ENCODE assay signal across 15 cellular contexts in genomic region chr7:94345907-94346306, GRCh38. TPM values are rescaled to one million over a fixed set of nuclear protein-coding genes. Genes with fewer than 3 reads are reported as not detected.
DNase-seq lines count a peak whose midpoint lies in the region; ATAC-seq and TF ChIP-seq lines count a peak whose summit lies in the region.
"Had no signal": no experiment of that assay in that cellular context is flagged by ENCODE, and none has a peak within 500 bp of the region (broad histone marks: within the 10 kb centered on the region; RNA-seq: fewer than 3 reads in every experiment).

No MANE protein-coding gene starts in this region.

- H3K9me1 ChIP-seq in IMR-90 (ENCODE audit: insufficient read depth, low read length) = peaks cover 11% of the 10 kb centered on the region

- H3K27ac Mint-ChIP-seq in chondrocyte (ENCODE audit: unreplicated experiment) = peak overlapping the region; percentile 25
- peak overlapping the region; percentile 96 for H3K27ac Mint-ChIP-seq in osteocyte (ENCODE audit: unreplicated experiment)
- H3K27ac Mint-ChIP-seq: CD4-positive, alpha-beta T cell had no signal

- H3K14ac ChIP-seq in IMR-90 (replicated peaks; ENCODE audit: low read depth, low read length) = peak overlapping the region; percentile 30

- TF ChIP-seq CTCF in IMR-90 (conservative IDR thresholded peaks at IDR 0.05; ENCODE audit: low read depth, low read length) = no peak
- TF ChIP-seq CTCF in chondrocyte (IDR thresholded peaks at IDR 0.05) = no peak
- no peak for TF ChIP-seq CTCF in osteocyte (IDR thresholded peaks at IDR 0.05)

- H3K9me2 ChIP-seq in GM23248 (ENCODE audit: insufficient read depth) = no peaks in the 10 kb centered on the region

- intact Hi-C loops in IMR-90 (cut with micrococcal nuclease) = loop anchor here (5.0 kb wide), 1 partner anchor 46 kb away; the partner anchor contains the start of gene COL1A2

- H3K4me3 ChIP-seq in GM23248 = no peak overlapping the region
- H3K4me3 ChIP-seq in IMR-90 (ENCODE audit: insufficient read depth, low read depth, low read length) = no peak overlapping the region
- H3K4me3 ChIP-seq: BLaER1 treated with 17β-estradiol and CSF1 and Interleukin-3, amounts not matched to agents 10 nM and 100 nM; HAP-1 had no signal

- no peak for TF ChIP-seq POLR2A in IMR-90 (IDR thresholded peaks at IDR 0.05; ENCODE audit: low read depth, low read length)

- H3K4ac ChIP-seq in IMR-90 (ENCODE audit: low read depth, low read length) = peak overlapping the region; percentile 89

- no peak overlapping the region; the same call in 1 of the 2 replicates for H3K27ac ChIP-seq in GM23248
- H3K27ac ChIP-seq in IMR-90 (ENCODE audit: insufficient read depth, low read length) = no peak overlapping the region
- H3K27ac ChIP-seq: BLaER1 treated with 17β-estradiol and CSF1 and Interleukin-3, amounts not matched to agents 10 nM and 100 nM had no signal

- ATAC-seq in IMR-90 (ENCODE audit: low read depth) = no peak
- ATAC-seq in left lobe of liver = no peak

- no peak overlapping the region for H2BK5ac ChIP-seq in IMR-90 (ENCODE audit: low read depth, low read length, poor library complexity, severe bottlenecking)

- no TSS peak for BruUV-seq in IMR-90 (replicated peaks; lab: Mats Ljungman, UMichigan)

- H3K18ac ChIP-seq in IMR-90 (ENCODE audit: low read depth, low read length) = no peak overlapping the region

- TF ChIP-seq RAD21 in IMR-90 (IDR thresholded peaks at IDR 0.05; ENCODE audit: low read length) = no peak

- in situ Hi-C loops in GM23248 (cut with MboI) = no loop called here
- in situ Hi-C loops in IMR-90 (cut with MboI; ENCODE audit: low sequenced_read_pairs) = no loop called here

- H3K9me3 ChIP-seq in GM23248 (ENCODE audit: low read depth) (no peaks in the 10 kb centered on the region), IMR-90 (ENCODE audit: control insufficient read depth, insufficient read depth, low read length) (no peaks in the 10 kb centered on the region)
- H3K9me3 ChIP-seq: BLaER1 treated with 17β-estradiol and CSF1 and Interleukin-3, amounts not matched to agents 10 nM and 100 nM; HAP-1 had no signal

- POLR2A ChIA-PET in IMR-90 (lab: Charles Lee; ENCODE audit: unreplicated experiment) = interaction anchor here (0.7 kb wide), 1 partner anchor 48 kb away, joined by 3 read pairs; the partner anchor contains the start of gene COL1A2

- H3K4me3 Mint-ChIP-seq in chondrocyte (ENCODE audit: unreplicated experiment) = no peak overlapping the region
- H3K4me3 Mint-ChIP-seq in osteocyte (ENCODE audit: unreplicated experiment) = no peak overlapping the region
- H3K4me3 Mint-ChIP-seq: CD4-positive, alpha-beta T cell had no signal

- H2AK5ac ChIP-seq in IMR-90 (ENCODE audit: low read depth, low read length) = peak overlapping the region; percentile 94

- H2BK20ac ChIP-seq in IMR-90 (ENCODE audit: low read depth, low read length) = peak overlapping the region; percentile 75

- H4K20me1 ChIP-seq in GM23248 (ENCODE audit: insufficient read depth) (no peaks in the 10 kb centered on the region), IMR-90 (ENCODE audit: insufficient read depth, low read length) (no peaks in the 10 kb centered on the region)
- H4K20me1 ChIP-seq: BLaER1 treated with 17β-estradiol and CSF1 and Interleukin-3, amounts not matched to agents 10 nM and 100 nM had no signal

- no peak overlapping the region for H3K56ac ChIP-seq in IMR-90 (ENCODE audit: extremely low read depth, insufficient read depth, low read length)

- no peak overlapping the region for H2AK9ac ChIP-seq in IMR-90 (replicated peaks; ENCODE audit: low read depth, low read length, poor library complexity)

- H3K9me3 Mint-ChIP-seq in chondrocyte (ENCODE audit: low read depth) (no peaks in the 10 kb centered on the region), osteocyte (ENCODE audit: unreplicated experiment) (peaks cover 4% of the 10 kb centered on the region)
- H3K9me3 Mint-ChIP-seq: CD4-positive, alpha-beta T cell had no signal

- no peak overlapping the region for H4K8ac ChIP-seq in IMR-90 (ENCODE audit: low read depth in 2 of 2, low read length in 2 of 2)

- peak overlapping the region; percentile 98 for H2BK15ac ChIP-seq in IMR-90 (ENCODE audit: low read depth, low read length)

- H3K79me2 ChIP-seq in GM23248 (ENCODE audit: insufficient read depth) = peaks cover 30% of the 10 kb centered on the region

- H2AFZ ChIP-seq in GM23248 = no peak overlapping the region
- H2AFZ ChIP-seq in IMR-90 (replicated peaks; ENCODE audit: low read length, poor library complexity) = no peak overlapping the region

- CTCF ChIA-PET in IMR-90 (lab: Yijun Ruan, JAX) = no interaction called here

- peak overlapping the region; percentile 42 for H3K4me2 ChIP-seq in GM23248 (ENCODE audit: unreplicated experiment)
- H3K4me2 ChIP-seq in IMR-90 (ENCODE audit: low read depth, low read length) = no peak overlapping the region
- H3K4me2 ChIP-seq: BLaER1 treated with 17β-estradiol and CSF1 and Interleukin-3, amounts not matched to agents 10 nM and 100 nM had no signal

- DNase-seq in GM23248 = no peak
- no peak for DNase-seq in IMR-90
- no peak for DNase-seq in chondrocyte (ENCODE audit: low spot score)
- no peak for DNase-seq in osteocyte (ENCODE audit: extremely low spot score, unreplicated experiment)
- DNase-seq in epidermal melanocyte (ENCODE audit: insufficient read length, low spot score) = no peak
- DNase-seq in left lobe of liver (ENCODE audit: low spot score) = no peak
- no peak for DNase-seq in NOMO-1 (lab: John Stamatoyannopoulos, UW; ENCODE audit: unreplicated experiment in 2 of 2)
- DNase-seq: ACHN; Calu3; CD4-positive, alpha-beta T cell; DMS153; DMS79 treated with DMSO at 0.1 percent for 48 hours; EL had no signal

- H4K91ac ChIP-seq in IMR-90 (ENCODE audit: insufficient read depth, low read depth, low read length) = peak overlapping the region; percentile 29

- H3K9ac ChIP-seq in GM23248 = no peak overlapping the region
- no peak overlapping the region for H3K9ac ChIP-seq in IMR-90 (ENCODE audit: low read depth, low read length)
- H3K9ac ChIP-seq: BLaER1 treated with 17β-estradiol and CSF1 and Interleukin-3, amounts not matched to agents 10 nM and 100 nM had no signal

- peak overlapping the region; percentile 70 for H3K23ac ChIP-seq in IMR-90 (ENCODE audit: low read depth, low read length)

- H3K27me3 Mint-ChIP-seq in chondrocyte (ENCODE audit: low read depth) (no peaks in the 10 kb centered on the region), osteocyte (ENCODE audit: unreplicated experiment) (no peaks in the 10 kb centered on the region)

- peaks cover 7 to 18% of the 10 kb centered on the region in 2 experiments; a peak in 3 of 4 replicates for H3K79me1 ChIP-seq in IMR-90 (ENCODE audit: low read depth in 1 of 2, low read length in 2 of 2)

- H3K36me3 ChIP-seq in GM23248 (ENCODE audit: low read depth) (no peaks in the 10 kb centered on the region), IMR-90 (ENCODE audit: control insufficient read depth, insufficient read depth, low read length) (no peaks in the 10 kb centered on the region)
- H3K36me3 ChIP-seq: BLaER1 treated with 17β-estradiol and CSF1 and Interleukin-3, amounts not matched to agents 10 nM and 100 nM; HAP-1 had no signal

- H3K36me3 Mint-ChIP-seq in chondrocyte (ENCODE audit: low read depth) = no peaks in the 10 kb centered on the region
- peaks cover 3% of the 10 kb centered on the region for H3K36me3 Mint-ChIP-seq in osteocyte (ENCODE audit: unreplicated experiment)

- no peaks in the 10 kb centered on the region for H3K27me3 ChIP-seq in GM23248 (replicated peaks; ENCODE audit: insufficient read depth)
- H3K27me3 ChIP-seq in IMR-90 (ENCODE audit: control insufficient read depth, insufficient read depth, low read length) = no peaks in the 10 kb centered on the region
- H3K27me3 ChIP-seq: BLaER1 treated with 17β-estradiol and CSF1 and Interleukin-3, amounts not matched to agents 10 nM and 100 nM had no signal

- H4K5ac ChIP-seq in IMR-90 (ENCODE audit: low read depth, low read length) = peak overlapping the region; percentile 77; the same call in 1 of the 2 replicates

- peak overlapping the region; percentile 86 for H2BK120ac ChIP-seq in IMR-90 (ENCODE audit: low read depth, low read length)

- dilution Hi-C loops in IMR-90 (cut with HindIII; ENCODE audit: low sequenced_read_pairs, unreplicated experiment) = no loop called here

- peaks cover 66% of the 10 kb centered on the region for H3K4me1 ChIP-seq in GM23248 (ENCODE audit: insufficient read depth)
- peaks cover 16% of the 10 kb centered on the region for H3K4me1 ChIP-seq in IMR-90 (ENCODE audit: control insufficient read depth, insufficient read depth, low read length)
- H3K4me1 ChIP-seq: BLaER1 treated with 17β-estradiol and CSF1 and Interleukin-3, amounts not matched to agents 10 nM and 100 nM; HAP-1 had no signal

- peaks cover 48% of the 10 kb centered on the region for H3F3A ChIP-seq in GM23248 (ENCODE audit: insufficient read depth)

- H3K4me1 Mint-ChIP-seq in chondrocyte (ENCODE audit: low read depth) = peaks cover 62% of the 10 kb centered on the region
- peaks cover 68% of the 10 kb centered on the region for H3K4me1 Mint-ChIP-seq in osteocyte (ENCODE audit: unreplicated experiment)

TF ChIP-seq in IMR-90, 13 proteins besides CTCF, POLR2A, EP300 and RAD21 (continues in another document):
- TF ChIP-seq FOS (IDR thresholded peaks at IDR 0.05; ENCODE audit: low read depth, low read length) (no peak), MXI1 (IDR thresholded peaks at IDR 0.05; ENCODE audit: borderline replicate concordance, low read depth, low read length) (no peak), RFX5 (IDR thresholded peaks at IDR 0.05; ENCODE audit: low read depth, low read length) (no peak), BHLHE40 (IDR thresholded peaks at IDR 0.05; ENCODE audit: low read depth, low read length) (no peak), RCOR1 (IDR thresholded peaks at IDR 0.05; ENCODE audit: insufficient replicate concordance, low read length) (no peak), SMC3 (IDR thresholded peaks at IDR 0.05; ENCODE audit: low read depth, low read length) (no peak)

RNA-seq across cellular contexts. Expression of gene COL1A2, which starts 48.8 kb away (rescaled TPM):
- 10,930 and 11,288 TPM in 2 replicates for total RNA-seq in GM23248 (2014; rRNA removed; shearing (Covaris generic))
- polyA plus RNA-seq in GM23248 (2016; fragmentation: Nextera tagmentation; extraction: Ambion mirVana) = 9,779 and 9,902 TPM in 2 replicates
- total RNA-seq in IMR-90 (2012; rRNA removed) = 1,211 and 1,351 TPM in 2 replicates
- polyA plus RNA-seq in IMR-90 (2012; rRNA removed) = 3,922 and 4,454 TPM in 2 replicates
- polyA plus RNA-seq in IMR-90 (2012; cell fraction: cytosol; rRNA removed) = 4,367 and 7,099 TPM in 2 replicates
- 4,818 and 7,550 TPM in 2 replicates for polyA plus RNA-seq in IMR-90 (2012; cell fraction: nucleus; rRNA removed; ENCODE audit: low replicate concordance)
- total RNA-seq in chondrocyte = 11,901 to 12,433 TPM (median 12,302 TPM) in 3 replicates
- 7,492 and 7,869 TPM in 2 replicates for total RNA-seq in osteocyte
- 11.8 TPM for total RNA-seq in left lobe of liver
- total RNA-seq: Calu3 had no signal

Comparison
In these comparisons a context has a peak if more than half of its experiments do, and no peak if none do; other contexts are left out.
1. RNA of gene COL1A2, which starts 48.8 kb away (total RNA-seq): 11,901 to 12,433 TPM in chondrocyte, 10,930 to 11,288 TPM in GM23248, 7,492 to 7,869 TPM in osteocyte and 1,211 to 1,351 TPM in IMR-90; 11.8 TPM in left lobe of liver (single experiment); every median in the first group is over 10 times any median in the second.